9 cellular contexts compared by ENCODE assay signal in genomic region chr12:106918746-106919145, GRCh38. TPM values are rescaled to one million over a fixed set of nuclear protein-coding genes. Genes with fewer than 3 reads are reported as not detected.
DNase-seq lines count a peak whose midpoint lies in the region; ATAC-seq and TF ChIP-seq lines count a peak whose summit lies in the region.
"Had no signal": no experiment of that assay in that cellular context is flagged by ENCODE, and none has a peak within 500 bp of the region (broad histone marks: within the 10 kb centered on the region; RNA-seq: fewer than 3 reads in every experiment).

No MANE protein-coding gene starts in this region.

- H3K27ac ChIP-seq in right cardiac atrium (ENCODE audit: low read length): no peak overlapping the region

- no peaks in the 10 kb centered on the region for H3K27me3 ChIP-seq in right cardiac atrium (ENCODE audit: control insufficient read depth, insufficient read depth)

- TF ChIP-seq POLR2A in GM18505 (IDR thresholded peaks at IDR 0.05; ENCODE audit: borderline replicate concordance, extremely low read depth, insufficient read depth, insufficient read length): no peak

- H3K9me3 ChIP-seq in right cardiac atrium (ENCODE audit: control insufficient read depth, low read length): no peaks in the 10 kb centered on the region

- WGBS in right cardiac atrium: 21% methylated on average over 3 of the region's 3 CpGs

- H3K4me3 ChIP-seq in GM12875 (ENCODE audit: low read depth, low read length) (no peak overlapping the region), right cardiac atrium (ENCODE audit: low read length) (no peak overlapping the region)

- no peaks in the 10 kb centered on the region for H3K4me1 ChIP-seq in right cardiac atrium (ENCODE audit: control insufficient read depth, insufficient read depth, low read length)

- ATAC-seq in GM18505 (IDR thresholded peaks at IDR 0.05; ENCODE audit: unreplicated experiment): no peak
- ATAC-seq in right cardiac atrium: no peak
- ATAC-seq: stimulated activated naive CD8-positive, alpha-beta T cell treated with anti-CD3 and anti-CD28 coated beads, Interleukin-15, Interleukin-2, amounts not matched to agents 100 U/mL and 50 U/mL, for 24 hours had no signal

- DNase-seq in NCI-H1694 treated with DMSO at 0.1 percent for 48 hours (lab: John Stamatoyannopoulos, UW) (peak; percentile 46), amniotic epithelial cell (ENCODE audit: low read depth) (peak; percentile 19), midbrain (lab: John Stamatoyannopoulos, UW) (peak; percentile 13), GM19238 (ENCODE audit: insufficient read length, low spot score) (no peak), right cardiac atrium (no peak)
- no peak for DNase-seq in activated T-cell treated with anti-CD3 and anti-CD28 coated beads, Interleukin-2, amount 50 U/mL, for 48 hours
- DNase-seq: stimulated activated naive CD8-positive, alpha-beta T cell treated with anti-CD3 and anti-CD28 coated beads, Interleukin-15, Interleukin-2, amounts not matched to agents 100 U/mL and 50 U/mL, for 24 hours had no signal

- TF ChIP-seq CTCF in GM12875 (IDR thresholded peaks at IDR 0.05; ENCODE audit: borderline replicate concordance, insufficient read depth, low read depth, low read length): peak; percentile 47; the same call in 1 of the 2 replicates

- intact Hi-C loops in right cardiac atrium (cut with DNase I): loop anchor here in 1 of 4 donors (2.0 kb wide), 1 partner anchor 532 kb away; no protein-coding TSS in a partner anchor

RNA-seq across cellular contexts. Expression of gene TMEM263, which starts 37.0 kb away (rescaled TPM):
- 10 to 100 TPM; 55.4 to 69.9 (median 63.6) TPM for total RNA-seq in right cardiac atrium
- 25.1 TPM for polyA plus RNA-seq in right cardiac atrium

Comparison
In these comparisons a context has a peak if more than half of its experiments do, and no peak if none do; other contexts are left out.
1. DNase-seq: peak in NCI-H1694 treated with DMSO at 0.1 percent for 48 hours (single experiment), amniotic epithelial cell (single experiment) and midbrain (single experiment); none in activated T-cell treated with anti-CD3 and anti-CD28 coated beads, Interleukin-2, amount 50 U/mL, for 48 hours (0 of 2), GM19238 (single experiment) and right cardiac atrium (0 of 3).